1 cellular context compared by ENCODE assay signal in the genomic region with DNA sequence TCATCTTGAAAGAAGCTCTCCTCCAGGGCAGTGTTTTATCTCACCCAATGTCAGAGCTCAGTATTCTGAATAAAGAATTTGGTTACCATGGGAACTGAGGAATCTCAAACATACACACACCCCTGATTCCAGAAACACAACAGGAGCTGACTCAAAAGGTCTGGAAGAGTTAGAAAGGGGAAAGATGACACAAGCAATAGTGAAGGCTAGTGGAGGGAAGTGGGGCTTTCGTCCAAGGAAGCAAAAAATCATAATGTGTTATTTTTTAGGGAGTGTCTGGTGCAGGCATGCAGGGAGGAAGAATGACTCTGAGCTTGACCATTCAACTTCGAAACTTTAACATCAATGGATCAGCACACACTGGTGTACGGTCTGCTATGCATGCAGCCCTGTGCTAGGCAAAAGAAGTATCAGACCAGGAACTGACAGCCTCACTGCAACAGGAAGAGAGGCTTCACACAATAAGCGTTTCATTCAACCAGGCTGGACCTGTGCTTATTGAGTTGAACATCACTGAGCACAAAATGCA.
TF ChIP-seq lines count a peak whose summit lies in the region.

No MANE protein-coding gene starts in this region.

TF ChIP-seq in IMR-90, 13 proteins besides CTCF, POLR2A, EP300 and RAD21 (continued from another document):
- no peak for TF ChIP-seq ELK1 (IDR thresholded peaks at IDR 0.05; ENCODE audit: borderline replicate concordance, low read depth, low read length)
- TF ChIP-seq MXI1 (IDR thresholded peaks at IDR 0.05; ENCODE audit: borderline replicate concordance, low read depth, low read length): no peak
- no peak for TF ChIP-seq RCOR1 (IDR thresholded peaks at IDR 0.05; ENCODE audit: insufficient replicate concordance, low read length)
- TF ChIP-seq BHLHE40 (IDR thresholded peaks at IDR 0.05; ENCODE audit: low read depth, low read length): no peak
- TF ChIP-seq MAFK (IDR thresholded peaks at IDR 0.05; ENCODE audit: low read depth, low read length): peak; percentile 50; the same call in 1 of the 2 replicates
- no peak for TF ChIP-seq SMC3 (IDR thresholded peaks at IDR 0.05; ENCODE audit: low read depth, low read length)
- peak; percentile 61; the same call in 1 of the 2 replicates for TF ChIP-seq NFE2L2 (IDR thresholded peaks at IDR 0.05; ENCODE audit: low read depth, low read length)
